ENCODE assay signal across 8 cellular contexts in genomic region chr19:41265376-41266153, GRCh38. TPM values are rescaled to one million over a fixed set of nuclear protein-coding genes. Genes with fewer than 3 reads are reported as not detected.
A peak's percentile ranks its signal among the peaks of the same experiment; 100 is the strongest.
DNase-seq lines count a peak whose midpoint lies in the region; ATAC-seq and FAIRE-seq lines count a peak whose summit lies in the region.

No MANE protein-coding gene starts in this region.

- peaks cover 6% of the 10 kb centered on the region for H3K27me3 Mint-ChIP-seq in activated CD4-positive, alpha-beta T cell treated with anti-CD3 and anti-CD28 coated beads, Interleukin-2, amount 10 ng/mL, durations not matched to agents 24 days and 14 days
- H3K27me3 Mint-ChIP-seq in effector memory CD8-positive, alpha-beta T cell = no peaks in the 10 kb centered on the region
- H3K27me3 Mint-ChIP-seq in naive B cell = no peaks in the 10 kb centered on the region

- H3K4me3 Mint-ChIP-seq in activated CD4-positive, alpha-beta T cell treated with anti-CD3 and anti-CD28 coated beads, Interleukin-2, amount 10 ng/mL, durations not matched to agents 24 days and 14 days = peak overlapping the region; percentile 92
- peak overlapping the region; percentile 92 to 97 for H3K4me3 Mint-ChIP-seq in effector memory CD8-positive, alpha-beta T cell
- peak overlapping the region; percentile 81 to 99 (median 96) for H3K4me3 Mint-ChIP-seq in naive B cell

- intact Hi-C loops in activated CD4-positive, alpha-beta T cell treated with anti-CD3 and anti-CD28 coated beads, Interleukin-2, amount 10 ng/mL, durations not matched to agents 24 days and 14 days (cut with micrococcal nuclease) = loop anchor here (10.0 kb wide), 1 partner anchor 841 kb away; the partner anchor contains the start of gene SERTAD1

- peaks cover 45% of the 10 kb centered on the region for H3K4me1 Mint-ChIP-seq in activated CD4-positive, alpha-beta T cell treated with anti-CD3 and anti-CD28 coated beads, Interleukin-2, amount 10 ng/mL, durations not matched to agents 24 days and 14 days
- peaks cover 45 to 47% of the 10 kb centered on the region in 2 donors for H3K4me1 Mint-ChIP-seq in effector memory CD8-positive, alpha-beta T cell (ENCODE audit: low read depth in 2 of 2)
- peaks cover 41 to 52% (median 45%) of the 10 kb centered on the region in 3 donors for H3K4me1 Mint-ChIP-seq in naive B cell

- ATAC-seq in effector memory CD8-positive, alpha-beta T cell (replicated peaks) = no peak
- no peak for ATAC-seq in naive B cell (ENCODE audit: low read depth in 2 of 2)

- peak; percentile 70 for DNase-seq in activated CD4-positive, alpha-beta T cell treated with anti-CD3 and anti-CD28 coated beads, Interleukin-2, amount 10 ng/mL, durations not matched to agents 24 days and 14 days
- no peak for DNase-seq in activated CD4-positive, alpha-beta T cell treated with anti-CD3 and anti-CD28 coated beads for 4 hours
- peak in 3 of 5 donors; percentile 5 to 17 (median 11) for DNase-seq in T-helper 1 cell
- no peak for DNase-seq in effector memory CD8-positive, alpha-beta T cell
- DNase-seq in naive B cell = no peak
- no peak for DNase-seq in GM19238 (ENCODE audit: insufficient read length, low spot score)
- DNase-seq in RCC 7860 (ENCODE audit: low spot score) = no peak
- DNase-seq in NCI-H1930 (lab: John Stamatoyannopoulos, UW) = no peak

- H3K36me3 Mint-ChIP-seq in activated CD4-positive, alpha-beta T cell treated with anti-CD3 and anti-CD28 coated beads, Interleukin-2, amount 10 ng/mL, durations not matched to agents 24 days and 14 days (ENCODE audit: low read depth) = peaks cover 45% of the 10 kb centered on the region
- peaks cover 89% of the 10 kb centered on the region for H3K36me3 Mint-ChIP-seq in effector memory CD8-positive, alpha-beta T cell (ENCODE audit: insufficient read depth)
- H3K36me3 Mint-ChIP-seq in naive B cell = no peaks in the 10 kb centered on the region

- FAIRE-seq in RCC 7860 (lab: Jason Lieb, UNC) = no peak

- H3K27ac Mint-ChIP-seq in activated CD4-positive, alpha-beta T cell treated with anti-CD3 and anti-CD28 coated beads, Interleukin-2, amount 10 ng/mL, durations not matched to agents 24 days and 14 days = peak overlapping the region; percentile 100
- H3K27ac Mint-ChIP-seq in effector memory CD8-positive, alpha-beta T cell = peak overlapping the region; percentile 100
- H3K27ac Mint-ChIP-seq in naive B cell = peak overlapping the region; percentile 96 to 100 (median 99)

- no peaks in the 10 kb centered on the region for H3K9me3 Mint-ChIP-seq in activated CD4-positive, alpha-beta T cell treated with anti-CD3 and anti-CD28 coated beads, Interleukin-2, amount 10 ng/mL, durations not matched to agents 24 days and 14 days
- H3K9me3 Mint-ChIP-seq in effector memory CD8-positive, alpha-beta T cell = no peaks in the 10 kb centered on the region
- H3K9me3 Mint-ChIP-seq in naive B cell = no peaks in the 10 kb centered on the region

RNA-seq across cellular contexts. Expression of gene HNRNPUL1, which starts 1.4 kb away (rescaled TPM):
- 256 and 258 TPM in 2 replicates for total RNA-seq in activated CD4-positive, alpha-beta T cell treated with anti-CD3 and anti-CD28 coated beads, Interleukin-2, amount 10 ng/mL, durations not matched to agents 24 days and 14 days
- polyA plus RNA-seq in naive B cell (ENCODE audit: low read depth in 6 of 6) = 10 to 100 TPM; 26.2 to 85.3 (median 54.4) TPM

RNA-seq across cellular contexts. Expression of gene CCDC97, which starts 44.4 kb away (rescaled TPM):
- 30.4 and 30.7 TPM in 2 replicates for total RNA-seq in activated CD4-positive, alpha-beta T cell treated with anti-CD3 and anti-CD28 coated beads, Interleukin-2, amount 10 ng/mL, durations not matched to agents 24 days and 14 days
- 10 to 100 TPM; 19.8 to 37.2 (median 31.7) TPM for polyA plus RNA-seq in naive B cell (ENCODE audit: low read depth in 6 of 6)

RNA-seq across cellular contexts. Expression of gene AXL, which starts 46.5 kb away (rescaled TPM):
- 0.19 and 0.70 TPM in 2 replicates for total RNA-seq in activated CD4-positive, alpha-beta T cell treated with anti-CD3 and anti-CD28 coated beads, Interleukin-2, amount 10 ng/mL, durations not matched to agents 24 days and 14 days
- 1 to 10 TPM in 1 of 6 donors, under 1 TPM in 4, not detected in 1; 0.05 to 1.4 (median 0.26) TPM for polyA plus RNA-seq in naive B cell (ENCODE audit: low read depth in 6 of 6)

Comparison
In these comparisons a context has a peak if more than half of its experiments do, and no peak if none do; other contexts are left out.
1. DNase-seq: peak in activated CD4-positive, alpha-beta T cell treated with anti-CD3 and anti-CD28 coated beads, Interleukin-2, amount 10 ng/mL, durations not matched to agents 24 days and 14 days (single experiment) and T-helper 1 cell (3 of 5); none in activated CD4-positive, alpha-beta T cell treated with anti-CD3 and anti-CD28 coated beads for 4 hours (0 of 2), effector memory CD8-positive, alpha-beta T cell (0 of 3), naive B cell (single experiment), GM19238 (single experiment), RCC 7860 (single experiment) and NCI-H1930 (0 of 2).
2. Peak in every context shown above with its lines, with median percentiles within 50 percentile points of each other: H3K27ac Mint-ChIP-seq and H3K4me3 Mint-ChIP-seq.